Comparison of ENCODE assay signal across 8 cellular contexts in the genomic region with DNA sequence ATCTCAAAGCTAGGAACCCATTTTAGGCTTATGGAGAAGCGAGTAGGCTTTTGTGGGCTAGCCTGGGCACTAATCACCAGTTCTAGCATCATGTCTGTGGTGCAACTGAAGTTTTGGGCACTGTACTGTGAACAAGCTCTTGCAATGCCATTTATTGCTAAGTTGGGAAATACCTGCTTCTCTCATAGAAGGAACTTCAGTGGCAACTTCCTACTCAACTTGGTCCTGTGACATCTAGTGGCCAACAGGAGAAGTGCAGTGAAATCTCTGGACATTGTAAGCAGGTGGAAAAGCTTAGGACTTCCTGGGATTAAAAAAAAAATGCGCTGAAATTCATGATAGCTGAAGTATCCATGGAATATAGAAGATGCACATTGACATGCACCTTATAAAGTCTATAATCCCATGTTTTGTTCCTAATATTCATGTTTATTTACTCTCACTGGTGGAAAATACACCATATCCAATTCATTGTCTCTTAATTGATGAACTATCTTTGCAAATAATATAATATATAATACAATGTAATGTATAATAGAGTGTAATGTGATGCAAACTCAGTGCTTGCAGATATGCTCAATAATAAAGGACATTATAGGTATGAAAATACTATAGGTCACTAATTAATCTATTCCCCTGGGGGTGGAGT. TPM values are rescaled to one million over a fixed set of nuclear protein-coding genes. Genes with fewer than 3 reads are reported as not detected.
DNase-seq lines count a peak whose midpoint lies in the region; ATAC-seq and TF ChIP-seq lines count a peak whose summit lies in the region.

No MANE protein-coding gene starts in this region.

- peak; percentile 66 for DNase-seq in activated CD8-positive, alpha-beta memory T cell treated with anti-CD3 and anti-CD28 coated beads for 24 hours
- DNase-seq in activated CD8-positive, alpha-beta memory T cell treated with anti-CD3 and anti-CD28 coated beads, Interleukin-2, amount 50 U/mL, for 48 hours: no peak
- DNase-seq in NCI-H226: peak; percentile 82
- DNase-seq in activated B cell treated with CpG ODN at 0.5 μM for 24 hours: no peak
- peak; percentile 68 for DNase-seq in endothelial cell (ENCODE audit: low spot score)
- DNase-seq in midbrain (lab: John Stamatoyannopoulos, UW): peak; percentile 83
- peak; percentile 76 to 97 for DNase-seq in tibial nerve (ENCODE audit: low spot score in 2 of 2)

- no peak overlapping the region for H3K4me3 ChIP-seq in tibial nerve

- H3K9me3 ChIP-seq in tibial nerve: peaks cover 0 to 3% (median 0%) of the 10 kb centered on the region in 4 donors

- H3K36me3 Mint-ChIP-seq in activated B cell treated with CpG ODN at 0.5 μM for 24 hours (ENCODE audit: low read depth) (no peaks in the 10 kb centered on the region), endothelial cell (ENCODE audit: low read depth, unreplicated experiment) (no peaks in the 10 kb centered on the region)

- peaks cover 2% of the 10 kb centered on the region for H3K9me3 Mint-ChIP-seq in activated B cell treated with CpG ODN at 0.5 μM for 24 hours
- no peaks in the 10 kb centered on the region for H3K9me3 Mint-ChIP-seq in endothelial cell (ENCODE audit: unreplicated experiment)

- WGBS in tibial nerve, 2 donors: 42 to 45% methylated on average over 2 of the region's 2 CpGs

- peaks cover 0 to under 1% of the 10 kb centered on the region in 2 donors for H3K27me3 ChIP-seq in tibial nerve

- H3K4me1 ChIP-seq in tibial nerve: peaks cover 0 to 3% (median 0%) of the 10 kb centered on the region in 4 donors

- CTCF ChIA-PET in activated B cell treated with CpG ODN at 0.5 μM for 24 hours (lab: Charles Lee): interaction anchor here (0.8 to 1.5 kb wide), 13 partner anchors 9 to 1600 kb away, joined by 3 to 6 read pairs (median 3); no protein-coding TSS in a partner anchor

- POLR2A ChIA-PET in activated B cell treated with CpG ODN at 0.5 μM for 24 hours (lab: Charles Lee): no interaction called here

- H3K27ac ChIP-seq in tibial nerve: no peak overlapping the region

- no peaks in the 10 kb centered on the region for H3K36me3 ChIP-seq in tibial nerve

- H3K4me1 Mint-ChIP-seq in activated B cell treated with CpG ODN at 0.5 μM for 24 hours: no peaks in the 10 kb centered on the region
- peaks cover 6% of the 10 kb centered on the region for H3K4me1 Mint-ChIP-seq in endothelial cell (ENCODE audit: unreplicated experiment)

- TF ChIP-seq EP300 in tibial nerve (IDR thresholded peaks at IDR 0.05): peak in 1 of 2 donors; percentile 42

- H3K4me3 Mint-ChIP-seq in activated B cell treated with CpG ODN at 0.5 μM for 24 hours (no peak overlapping the region), endothelial cell (ENCODE audit: unreplicated experiment) (no peak overlapping the region)

- H3K27ac Mint-ChIP-seq in activated B cell treated with CpG ODN at 0.5 μM for 24 hours: no peak overlapping the region
- H3K27ac Mint-ChIP-seq in endothelial cell (ENCODE audit: unreplicated experiment): no peak overlapping the region

- intact Hi-C loops in activated B cell treated with CpG ODN at 0.5 μM for 24 hours (cut with micrococcal nuclease): loop anchor here (1.0 to 10.0 kb wide), 5 partner anchors 24 to 1601 kb away; partner anchors contain the start of gene ADAMTS17

- H3K27me3 Mint-ChIP-seq in activated B cell treated with CpG ODN at 0.5 μM for 24 hours: peaks cover 28% of the 10 kb centered on the region
- H3K27me3 Mint-ChIP-seq in endothelial cell (ENCODE audit: unreplicated experiment): peaks cover 2% of the 10 kb centered on the region

- TF ChIP-seq POLR2A in tibial nerve (IDR thresholded peaks at IDR 0.05): no peak

- TF ChIP-seq CTCF in activated B cell treated with CpG ODN at 0.5 μM for 24 hours (IDR thresholded peaks at IDR 0.05) (peak; percentile 60), endothelial cell (IDR thresholded peaks at IDR 0.05; ENCODE audit: unreplicated experiment) (peak; percentile 93), tibial nerve (IDR thresholded peaks at IDR 0.05) (peak; percentile 89 to 96 (median 92))

- ATAC-seq in HG02870 (IDR thresholded peaks at IDR 0.05; ENCODE audit: unreplicated experiment) (peak; percentile 57), activated B cell treated with CpG ODN at 0.5 μM for 24 hours (ENCODE audit: low read depth) (peak; percentile 71)

RNA-seq across cellular contexts. Expression of gene ALDH1A3, which starts 6.5 kb away (rescaled TPM):
- total RNA-seq in activated B cell treated with CpG ODN at 0.5 μM for 24 hours: not detected in 2 replicates
- total RNA-seq in endothelial cell (ENCODE audit: unreplicated experiment): 13.9 TPM
- total RNA-seq in tibial nerve: 10 to 100 TPM; 30.6 to 69.6 (median 36.1) TPM

RNA-seq across cellular contexts. Expression of gene LRRK1, which starts 46.0 kb away (rescaled TPM):
- total RNA-seq in activated B cell treated with CpG ODN at 0.5 μM for 24 hours: 35.9 and 43.5 TPM in 2 replicates
- 4.8 TPM for total RNA-seq in endothelial cell (ENCODE audit: unreplicated experiment)
- 10 to 100 TPM; 14.1 to 31.5 (median 16.8) TPM for total RNA-seq in tibial nerve

Comparison
In these comparisons a context has a peak if more than half of its experiments do, and no peak if none do; other contexts are left out.
1. DNase-seq: peak in activated CD8-positive, alpha-beta memory T cell treated with anti-CD3 and anti-CD28 coated beads for 24 hours (single experiment), NCI-H226 (single experiment), endothelial cell (single experiment), midbrain (single experiment) and tibial nerve (2 of 2); none in activated CD8-positive, alpha-beta memory T cell treated with anti-CD3 and anti-CD28 coated beads, Interleukin-2, amount 50 U/mL, for 48 hours (single experiment) and activated B cell treated with CpG ODN at 0.5 μM for 24 hours (single experiment).
2. RNA of gene ALDH1A3, which starts 6.5 kb away (total RNA-seq): 30.6 to 69.6 TPM in tibial nerve and 13.9 TPM in endothelial cell (single experiment); not detected in activated B cell treated with CpG ODN at 0.5 μM for 24 hours; every median in the first group is over 10 times any median in the second.
3. Peak in every context shown above with its lines, with median percentiles within 50 percentile points of each other: CTCF ChIP-seq.